10 cellular contexts compared by ENCODE assay signal in genomic region chr3:4826237-4827100, GRCh38.
A peak's percentile ranks its signal among the peaks of the same experiment; 100 is the strongest.
DNase-seq lines count a peak whose midpoint lies in the region; FAIRE-seq and TF ChIP-seq lines count a peak whose summit lies in the region.
"Had no signal": no experiment of that assay in that cellular context is flagged by ENCODE, and none has a peak within 500 bp of the region (broad histone marks: within the 10 kb centered on the region; RNA-seq: fewer than 3 reads in every experiment).

No MANE protein-coding gene starts in this region.

- no peak; the same call in 1 of the 2 replicates for TF ChIP-seq POLR2A in GM12891 (IDR thresholded peaks at IDR 0.05; ENCODE audit: low read depth, low read length)

- no peak for TF ChIP-seq CTCF in fibroblast of mammary gland (conservative IDR thresholded peaks at IDR 0.05; ENCODE audit: control insufficient read depth, insufficient read depth, low read depth, low read length)

- H3K4me3 ChIP-seq in fibroblast of mammary gland (ENCODE audit: control insufficient read depth, low read depth, low read length) = no peak overlapping the region

- peak; percentile 76 for DNase-seq in AG08395 (ENCODE audit: low spot score)
- peak; percentile 79 for DNase-seq in RCC 7860 (ENCODE audit: low spot score)
- DNase-seq in fibroblast of mammary gland (ENCODE audit: low read depth) = peak; percentile 36
- DNase-seq in nucleus accumbens (lab: John Stamatoyannopoulos, UW) = peak in 30 of 56 donors; percentile 12 to 66 (median 36)
- no peak for DNase-seq in NCI-H2029 treated with DMSO at 0.1 percent for 48 hours (lab: John Stamatoyannopoulos, UW)
- no peak for DNase-seq in GM12891 (ENCODE audit: insufficient read length, low spot score)
- DNase-seq in stimulated activated CD4-positive, alpha-beta T cell treated with anti-CD3 and anti-CD28 coated beads, Interleukin-4, amount 100 ng/mL, for 4 hours = no peak
- no peak for DNase-seq in NCI-H2107 (lab: John Stamatoyannopoulos, UW)
- DNase-seq: foreskin fibroblast had no signal

- FAIRE-seq in RCC 7860 (lab: Jason Lieb, UNC) = peak; percentile 59
- no peak for FAIRE-seq in GM12891 (lab: Jason Lieb, UNC)
- FAIRE-seq: G401.6 had no signal

TF ChIP-seq in GM12891, 5 proteins besides CTCF, POLR2A, EP300 and RAD21:
- TF ChIP-seq SPI1 (IDR thresholded peaks at IDR 0.05; ENCODE audit: low read depth, low read length) = no peak
- TF ChIP-seq PAX5 (IDR thresholded peaks at IDR 0.05; ENCODE audit: insufficient read depth, low read length, severe bottlenecking) = no peak
- no peak for TF ChIP-seq POLR2AphosphoS5 (IDR thresholded peaks at IDR 0.05; ENCODE audit: low read depth, low read length)
- TF ChIP-seq TAF1 (IDR thresholded peaks at IDR 0.05; ENCODE audit: low read depth, low read length) = no peak
- TF ChIP-seq POU2F2 (IDR thresholded peaks at IDR 0.05; ENCODE audit: low read depth, low read length) = no peak

Comparison
In these comparisons a context has a peak if more than half of its experiments do, and no peak if none do; other contexts are left out.
1. DNase-seq: peak in AG08395 (single experiment), RCC 7860 (single experiment), fibroblast of mammary gland (single experiment) and nucleus accumbens (30 of 56); none in NCI-H2029 treated with DMSO at 0.1 percent for 48 hours (single experiment), GM12891 (single experiment), stimulated activated CD4-positive, alpha-beta T cell treated with anti-CD3 and anti-CD28 coated beads, Interleukin-4, amount 100 ng/mL, for 4 hours (0 of 2) and NCI-H2107 (single experiment).